12 cellular contexts compared by ENCODE assay signal in the genomic region with DNA sequence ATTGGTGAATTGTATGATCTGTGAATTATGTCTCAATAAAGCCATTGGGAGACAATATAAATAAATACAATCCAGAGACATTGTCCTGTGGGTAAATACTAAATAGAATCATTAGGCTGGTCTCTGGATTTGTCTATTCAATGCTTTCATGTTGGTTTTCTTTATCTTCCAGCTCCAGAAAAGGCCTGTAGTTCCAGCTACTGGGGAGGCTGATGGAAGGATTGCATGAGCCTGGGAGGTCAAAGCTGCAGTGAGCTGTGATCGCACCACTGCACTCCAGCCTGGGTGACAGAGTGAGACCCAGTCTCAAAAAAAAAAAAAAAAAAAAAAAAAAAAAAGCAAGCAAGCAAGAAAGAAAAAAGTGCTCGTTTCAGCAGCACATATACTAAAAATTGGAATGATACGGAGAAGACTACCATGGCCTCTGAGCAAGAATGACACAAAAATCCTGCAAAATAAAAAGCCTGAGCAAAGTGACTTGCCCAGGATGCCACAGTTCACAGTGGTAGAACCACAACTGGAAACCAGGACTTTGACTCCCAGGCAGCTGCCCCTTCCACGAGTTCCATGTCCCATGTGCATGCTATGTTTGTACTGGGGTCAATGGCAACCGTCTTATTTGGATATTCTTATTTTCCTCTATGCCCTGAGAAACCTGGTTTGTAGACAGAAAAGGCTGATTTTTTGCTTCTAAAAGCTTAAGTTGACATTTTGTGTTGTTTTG. TPM values are rescaled to one million over a fixed set of nuclear protein-coding genes. Genes with fewer than 3 reads are reported as not detected.
A peak's percentile ranks its signal among the peaks of the same experiment; 100 is the strongest.
DNase-seq lines count a peak whose midpoint lies in the region; ATAC-seq, FAIRE-seq and TF ChIP-seq lines count a peak whose summit lies in the region.
"Had no signal": no experiment of that assay in that cellular context is flagged by ENCODE, and none has a peak within 500 bp of the region (broad histone marks: within the 10 kb centered on the region; RNA-seq: fewer than 3 reads in every experiment).

No MANE protein-coding gene starts in this region.

- WGBS in adrenal gland, 4 donors, result 71 to 87% (median 77%) methylated on average over 5 of the region's 5 CpGs

- peak overlapping the region; percentile 87 for H3K27ac Mint-ChIP-seq in neural progenitor cell

- no peak for TF ChIP-seq CTCF in KMS-11 (conservative IDR thresholded peaks at IDR 0.05; ENCODE audit: low read depth, low read length)
- no peak for TF ChIP-seq CTCF in neural progenitor cell (IDR thresholded peaks at IDR 0.05)
- TF ChIP-seq CTCF in adrenal gland (IDR thresholded peaks at IDR 0.05), result no peak

- H4K20me1 ChIP-seq in KMS-11 (ENCODE audit: insufficient read depth) (no peaks in the 10 kb centered on the region), neural progenitor cell (ENCODE audit: low read depth) (no peaks in the 10 kb centered on the region)

- H3K27me3 ChIP-seq in KMS-11 (ENCODE audit: insufficient read depth, low read depth) (no peaks in the 10 kb centered on the region), neural progenitor cell (no peaks in the 10 kb centered on the region), adrenal gland (no peaks in the 10 kb centered on the region)
- H3K27me3 ChIP-seq: colonic mucosa, thyroid gland had no signal

- H3K4me1 ChIP-seq in KMS-11 (ENCODE audit: low read depth, poor library complexity, severe bottlenecking) (peaks cover 9% of the 10 kb centered on the region), neural progenitor cell (peaks cover 11% of the 10 kb centered on the region), adrenal gland (replicated peaks in 1 of 2) (no peaks in the 10 kb centered on the region)
- H3K4me1 ChIP-seq: colonic mucosa had no signal

- H3K36me3 ChIP-seq in KMS-11 (ENCODE audit: insufficient read depth), result no peaks in the 10 kb centered on the region
- H3K36me3 ChIP-seq in neural progenitor cell, result no peaks in the 10 kb centered on the region
- no peaks in the 10 kb centered on the region for H3K36me3 ChIP-seq in adrenal gland (replicated peaks in 1 of 2)
- H3K36me3 ChIP-seq: colonic mucosa, thyroid gland had no signal

- H3F3A ChIP-seq in neural progenitor cell (ENCODE audit: low read depth), result no peaks in the 10 kb centered on the region

- H3K27ac ChIP-seq in KMS-11 (0 out of 2 replicates have a peak overlapping the region, but pooled peaks have one; percentile 22), neural progenitor cell (no peak overlapping the region), adrenal gland (no peak overlapping the region)
- H3K27ac ChIP-seq: colonic mucosa, thyroid gland had no signal

- H3K4me1 Mint-ChIP-seq in neural progenitor cell, result peaks cover 53% of the 10 kb centered on the region

- H3K9me3 ChIP-seq in neural progenitor cell (ENCODE audit: low read depth), result no peaks in the 10 kb centered on the region
- H3K9me3 ChIP-seq in adrenal gland (replicated peaks in 1 of 3), result no peaks in the 10 kb centered on the region
- H3K9me3 ChIP-seq: colonic mucosa, thyroid gland had no signal

- H3K4me2 ChIP-seq in KMS-11 (no peak overlapping the region), neural progenitor cell (no peak overlapping the region)

- H3K9me3 Mint-ChIP-seq in neural progenitor cell, result peaks cover 2% of the 10 kb centered on the region

- H2AFZ ChIP-seq in KMS-11 (ENCODE audit: low read depth) (peak overlapping the region; percentile 41; the same call in 1 of the 2 replicates), neural progenitor cell (replicated peaks) (no peak overlapping the region)

- H3K9ac ChIP-seq in KMS-11 (no peak overlapping the region), neural progenitor cell (no peak overlapping the region)

- H3K36me3 Mint-ChIP-seq in neural progenitor cell, result no peaks in the 10 kb centered on the region

- ATAC-seq in GM18511 (IDR thresholded peaks at IDR 0.05; ENCODE audit: unreplicated experiment) (peak; percentile 20), HG02588 (IDR thresholded peaks at IDR 0.05; ENCODE audit: unreplicated experiment) (peak; percentile 13)

- no peak for TF ChIP-seq POLR2A in adrenal gland (IDR thresholded peaks at IDR 0.05)
- TF ChIP-seq POLR2A in GM12891 (IDR thresholded peaks at IDR 0.05; ENCODE audit: low read depth, low read length), result no peak

- H3K4me3 ChIP-seq in KMS-11 (IDR thresholded peaks at IDR 0.05; ENCODE audit: insufficient read depth, low read depth, low read length) (no peak overlapping the region), neural progenitor cell (no peak overlapping the region), adrenal gland (no peak overlapping the region)
- H3K4me3 ChIP-seq: colonic mucosa, thyroid gland had no signal

- FAIRE-seq in GM12891 (lab: Jason Lieb, UNC), result no peak

- H3K4me3 Mint-ChIP-seq in neural progenitor cell, result peak overlapping the region; percentile 30

- H3K79me2 ChIP-seq in KMS-11 (ENCODE audit: insufficient read depth, low read depth) (no peaks in the 10 kb centered on the region), neural progenitor cell (ENCODE audit: low read depth) (no peaks in the 10 kb centered on the region)

- peaks cover 26% of the 10 kb centered on the region for H3K27me3 Mint-ChIP-seq in neural progenitor cell (ENCODE audit: insufficient read depth, low read depth)

- no peak for DNase-seq in neural progenitor cell (ENCODE audit: low spot score)
- no peak for DNase-seq in GM19240 (ENCODE audit: insufficient read length, low spot score)
- no peak for DNase-seq in adrenal gland
- no peak for DNase-seq in GM12891 (ENCODE audit: insufficient read length, low spot score)
- no peak for DNase-seq in NCI-H2081 (lab: John Stamatoyannopoulos, UW)
- DNase-seq: activated T-cell treated with anti-CD3 and anti-CD28 coated beads for 4 hours; colonic mucosa; stimulated activated CD4-positive, alpha-beta T cell treated with anti-CD3 and anti-CD28 coated beads, Interleukin-4, amount 100 ng/mL, for 1 hour; thyroid gland had no signal

- intact Hi-C loops in adrenal gland (cut with DNase I), result no loop called here

TF ChIP-seq in GM12891, 5 proteins besides CTCF, POLR2A, EP300 and RAD21:
- no peak for TF ChIP-seq SPI1 (IDR thresholded peaks at IDR 0.05; ENCODE audit: low read depth, low read length)
- TF ChIP-seq POLR2AphosphoS5 (IDR thresholded peaks at IDR 0.05; ENCODE audit: low read depth, low read length), result no peak
- no peak for TF ChIP-seq TAF1 (IDR thresholded peaks at IDR 0.05; ENCODE audit: low read depth, low read length)
- no peak for TF ChIP-seq PAX5 (IDR thresholded peaks at IDR 0.05; ENCODE audit: insufficient read depth, low read length, severe bottlenecking)
- TF ChIP-seq POU2F2 (IDR thresholded peaks at IDR 0.05; ENCODE audit: low read depth, low read length), result no peak

RNA-seq across cellular contexts. Expression of gene GMPR, which starts 33.6 kb away (rescaled TPM):
- total RNA-seq in neural progenitor cell (ENCODE audit: low replicate concordance), result not detected in 2 replicates
- 10 to 100 TPM; 18.5 to 47.6 (median 26.3) TPM for total RNA-seq in adrenal gland
- 10 to 100 TPM; 17.0 to 49.1 (median 31.8) TPM for polyA plus RNA-seq in adrenal gland
- polyA plus RNA-seq in GM12891 (2012; ENCODE audit: low read depth, missing spikeins), result 9.8 TPM

Comparison
In these comparisons a context has a peak if more than half of its experiments do, and no peak if none do; other contexts are left out.
1. RNA of gene GMPR, which starts 33.6 kb away (total RNA-seq): 18.5 to 47.6 TPM in adrenal gland; not detected in neural progenitor cell; every median in the first group is over 10 times any median in the second.